Comparison of ENCODE assay signal across 9 cellular contexts in the genomic region with DNA sequence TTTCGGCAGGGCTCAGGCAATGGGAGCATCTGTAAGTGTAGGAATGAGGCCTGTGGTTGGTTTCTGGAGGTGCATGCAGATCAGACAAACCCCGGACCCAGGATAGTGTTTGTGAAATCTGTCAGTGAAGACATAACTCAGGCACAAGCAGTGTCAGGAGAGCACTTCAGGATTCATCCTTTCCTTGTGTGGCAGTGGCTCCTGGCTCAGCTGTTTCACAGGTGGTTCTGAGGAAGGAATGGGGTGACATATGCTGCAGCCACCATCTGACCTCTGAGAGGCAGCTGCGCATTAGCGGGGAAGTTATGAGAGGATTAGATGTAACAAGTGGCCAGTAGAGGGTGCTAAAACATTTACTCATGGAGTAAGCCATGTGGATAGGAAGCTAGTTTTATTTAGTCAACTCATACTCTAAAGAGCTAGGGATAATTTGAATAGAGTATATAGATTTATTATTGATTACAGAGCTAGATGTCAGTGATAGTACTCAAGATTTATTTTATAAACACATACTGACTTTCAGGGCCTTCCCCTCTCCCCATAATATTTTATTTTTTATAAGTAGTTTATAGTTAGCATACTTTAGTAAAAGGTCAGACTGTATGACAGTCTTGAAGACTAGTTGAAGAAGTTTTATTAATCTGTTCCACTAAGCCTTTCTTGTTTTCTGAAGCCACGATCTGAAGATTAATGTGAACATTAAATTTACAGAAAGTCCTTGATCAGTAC. TPM values are rescaled to one million over a fixed set of nuclear protein-coding genes. Genes with fewer than 3 reads are reported as not detected.
DNase-seq lines count a peak whose midpoint lies in the region; ATAC-seq and TF ChIP-seq lines count a peak whose summit lies in the region.
"Had no signal": no experiment of that assay in that cellular context is flagged by ENCODE, and none has a peak within 500 bp of the region (broad histone marks: within the 10 kb centered on the region; RNA-seq: fewer than 3 reads in every experiment).

No MANE protein-coding gene starts in this region.

- no peak overlapping the region for H3K4me3 Mint-ChIP-seq in natural killer cell
- H3K4me3 Mint-ChIP-seq: dendritic cell treated with granulocyte-macrophage colony-stimulating factor and Interleukin-4, amounts not matched to agents 40 ng/mL and 50 ng/mL, for 4 days had no signal

- peaks cover 20 to 36% of the 10 kb centered on the region in 2 donors for H3K4me1 Mint-ChIP-seq in natural killer cell

- no peaks in the 10 kb centered on the region for H3K27me3 Mint-ChIP-seq in natural killer cell (ENCODE audit: low read depth in 2 of 2)
- H3K27me3 Mint-ChIP-seq: dendritic cell treated with granulocyte-macrophage colony-stimulating factor and Interleukin-4, amounts not matched to agents 40 ng/mL and 50 ng/mL, for 4 days had no signal

- no peaks in the 10 kb centered on the region for H3K9me3 Mint-ChIP-seq in natural killer cell
- H3K9me3 Mint-ChIP-seq: dendritic cell treated with granulocyte-macrophage colony-stimulating factor and Interleukin-4, amounts not matched to agents 40 ng/mL and 50 ng/mL, for 4 days had no signal

- ATAC-seq in GM21515 (IDR thresholded peaks at IDR 0.05; ENCODE audit: unreplicated experiment) (peak; percentile 95), natural killer cell (peak; percentile 77 to 96 (median 95))

- H3K27ac Mint-ChIP-seq in natural killer cell = peak overlapping the region in 1 of 2 donors; percentile 42
- H3K27ac Mint-ChIP-seq: dendritic cell treated with granulocyte-macrophage colony-stimulating factor and Interleukin-4, amounts not matched to agents 40 ng/mL and 50 ng/mL, for 4 days had no signal

- TF ChIP-seq CTCF in natural killer cell (IDR thresholded peaks at IDR 0.05) = peak; percentile 63

- no peaks in the 10 kb centered on the region for H3K36me3 Mint-ChIP-seq in natural killer cell

- intact Hi-C loops in natural killer cell (cut with micrococcal nuclease) = no loop called here
- intact Hi-C loops in posterior vena cava (cut with DNase I) = no loop called here

- DNase-seq in ELF-1 (ENCODE audit: low read depth, low spot score) = peak; percentile 68
- peak; percentile 37 for DNase-seq in HPDE6-E6E7 (ENCODE audit: extremely low spot score)
- peak; percentile 92 for DNase-seq in NCI-H69 (lab: John Stamatoyannopoulos, UW)
- DNase-seq in activated CD8-positive, alpha-beta memory T cell treated with anti-CD3 and anti-CD28 coated beads for 24 hours = peak; percentile 64
- peak; percentile 76 for DNase-seq in fibroblast of gingiva (ENCODE audit: low read depth)
- DNase-seq in natural killer cell = peak; percentile 17
- DNase-seq in posterior vena cava (ENCODE audit: low spot score) = no peak

RNA-seq across cellular contexts. Expression of gene NNT, which starts 28.4 kb away (rescaled TPM):
- total RNA-seq in natural killer cell (10 to 100 TPM; 57.0 to 66.1 (median 64.6) TPM), posterior vena cava (10 to 100 TPM; 62.4 to 65.1 TPM)
